ENCODE assay signal across 31 cellular contexts in genomic region chr16:57504001-57504400, GRCh38. TPM values are rescaled to one million over a fixed set of nuclear protein-coding genes. Genes with fewer than 3 reads are reported as not detected.
"Had no signal": no experiment of that assay in that cellular context is flagged by ENCODE, and none has a peak within 500 bp of the region (broad histone marks: within the 10 kb centered on the region; RNA-seq: fewer than 3 reads in every experiment).

No MANE protein-coding gene starts in this region.

- H3K36me3 Mint-ChIP-seq: activated naive CD8-positive, alpha-beta T cell treated with anti-CD3 and anti-CD28 coated beads, Interleukin-2, amount 10 ng/mL, durations not matched to agents 7 days and 5 days; naive B cell; neural progenitor cell had no signal

- H3K9me3 Mint-ChIP-seq: activated B cell treated with CpG ODN at 0.5 μM for 24 hours; activated naive CD4-positive, alpha-beta T cell treated with anti-CD3 and anti-CD28 coated beads for 36 hours; activated naive CD8-positive, alpha-beta T cell treated with anti-CD3 and anti-CD28 coated beads, Interleukin-2, amount 10 ng/mL, durations not matched to agents 7 days and 5 days; endodermal cell; naive B cell; neural progenitor cell; stimulated activated naive CD8-positive, alpha-beta T cell treated with anti-CD3 and anti-CD28 coated beads, Interleukin-15, Interleukin-2, amounts not matched to agents 100 ng/mL and 50 ng/mL, for 24 hours had no signal

- H3K27ac ChIP-seq: esophagus squamous epithelium, gastroesophageal sphincter, lower lobe of right lung, neural progenitor cell, psoas muscle, right lobe of liver, skin epidermis, tibial artery had no signal

- H3K4me1 ChIP-seq: esophagus squamous epithelium, gastroesophageal sphincter, psoas muscle, tibial artery had no signal

- H3K4me3 Mint-ChIP-seq: activated B cell treated with CpG ODN at 0.5 μM for 24 hours; activated CD4-positive, alpha-beta T cell treated with anti-CD3 and anti-CD28 coated beads for 36 hours; activated naive CD4-positive, alpha-beta T cell treated with anti-CD3 and anti-CD28 coated beads for 36 hours; activated naive CD8-positive, alpha-beta T cell treated with anti-CD3 and anti-CD28 coated beads, Interleukin-2, amount 10 ng/mL, durations not matched to agents 7 days and 5 days; endodermal cell; naive B cell; neural progenitor cell; stimulated activated naive CD8-positive, alpha-beta T cell treated with anti-CD3 and anti-CD28 coated beads, Interleukin-15, Interleukin-2, amounts not matched to agents 100 ng/mL and 50 ng/mL, for 24 hours had no signal

- DNase-seq: activated B cell treated with CpG ODN at 0.5 μM for 24 hours; activated CD4-positive, alpha-beta T cell treated with anti-CD3 and anti-CD28 coated beads for 36 hours; activated CD4-positive, alpha-beta T cell treated with anti-CD3 and anti-CD28 coated beads, Interleukin-2, amount 50 U/mL, for 4 hours; activated CD8-positive, alpha-beta memory T cell treated with anti-CD3 and anti-CD28 coated beads for 24 hours; activated CD8-positive, alpha-beta memory T cell treated with anti-CD3 and anti-CD28 coated beads, Interleukin-2, amount 50 U/mL, for 4 hours; activated naive CD4-positive, alpha-beta T cell treated with anti-CD3 and anti-CD28 coated beads for 36 hours; activated naive CD8-positive, alpha-beta T cell treated with anti-CD3 and anti-CD28 coated beads, Interleukin-2, amount 10 ng/mL, durations not matched to agents 7 days and 5 days; activated T-cell treated with anti-CD3 and anti-CD28 coated beads, Interleukin-2, amount 50 U/mL, for 48 hours; amniotic stem cell; cerebellar nuclear complex; cortex of kidney; esophagus squamous epithelium; head of caudate nucleus; left colon; lower lobe of right lung; mesendoderm; naive B cell; stimulated activated CD4-positive, alpha-beta T cell treated with anti-CD3 and anti-CD28 coated beads, Interleukin-1b, Interleukin-23, amount 100 ng/mL, for 48 hours; T-helper 9 cell; tibial artery had no signal

- FAIRE-seq: bronchial epithelial cell, islet of Langerhans, urothelium cell line had no signal

- H2AFZ ChIP-seq: neural progenitor cell had no signal

- H3K9ac ChIP-seq: neural progenitor cell had no signal

- H3K36me3 ChIP-seq: esophagus squamous epithelium, gastroesophageal sphincter, lower lobe of right lung, neural progenitor cell, right lobe of liver, tibial artery had no signal

- H3K27me3 Mint-ChIP-seq: activated CD4-positive, alpha-beta T cell treated with anti-CD3 and anti-CD28 coated beads for 36 hours; activated naive CD8-positive, alpha-beta T cell treated with anti-CD3 and anti-CD28 coated beads, Interleukin-2, amount 10 ng/mL, durations not matched to agents 7 days and 5 days; stimulated activated naive CD8-positive, alpha-beta T cell treated with anti-CD3 and anti-CD28 coated beads, Interleukin-15, Interleukin-2, amounts not matched to agents 100 ng/mL and 50 ng/mL, for 24 hours had no signal

- H3K27me3 ChIP-seq: neural progenitor cell, right lobe of liver had no signal

- H3K27ac Mint-ChIP-seq: activated B cell treated with CpG ODN at 0.5 μM for 24 hours; activated CD4-positive, alpha-beta T cell treated with anti-CD3 and anti-CD28 coated beads for 36 hours; activated naive CD4-positive, alpha-beta T cell treated with anti-CD3 and anti-CD28 coated beads for 36 hours; activated naive CD8-positive, alpha-beta T cell treated with anti-CD3 and anti-CD28 coated beads, Interleukin-2, amount 10 ng/mL, durations not matched to agents 7 days and 5 days; endodermal cell; naive B cell; stimulated activated naive CD8-positive, alpha-beta T cell treated with anti-CD3 and anti-CD28 coated beads, Interleukin-15, Interleukin-2, amounts not matched to agents 100 ng/mL and 50 ng/mL, for 24 hours had no signal

- H3K4me3 ChIP-seq: esophagus squamous epithelium, gastroesophageal sphincter, lower lobe of right lung, neural progenitor cell, psoas muscle, right lobe of liver, skin epidermis, tibial artery had no signal

- ATAC-seq: activated CD4-positive, alpha-beta T cell treated with anti-CD3 and anti-CD28 coated beads for 36 hours; gastroesophageal sphincter; left colon; psoas muscle; right lobe of liver had no signal

- H3K4me1 Mint-ChIP-seq: activated B cell treated with CpG ODN at 0.5 μM for 24 hours had no signal

- H3K4me2 ChIP-seq: neural progenitor cell had no signal

- H3K9me3 ChIP-seq: esophagus squamous epithelium, gastroesophageal sphincter, lower lobe of right lung, psoas muscle, right lobe of liver, tibial artery had no signal

RNA-seq across cellular contexts. Expression of gene ADGRG5, which starts 38.4 kb away (rescaled TPM):
- total RNA-seq: bronchial epithelial cell, osteocyte had no signal
